25 cellular contexts compared by ENCODE assay signal in the genomic region with DNA sequence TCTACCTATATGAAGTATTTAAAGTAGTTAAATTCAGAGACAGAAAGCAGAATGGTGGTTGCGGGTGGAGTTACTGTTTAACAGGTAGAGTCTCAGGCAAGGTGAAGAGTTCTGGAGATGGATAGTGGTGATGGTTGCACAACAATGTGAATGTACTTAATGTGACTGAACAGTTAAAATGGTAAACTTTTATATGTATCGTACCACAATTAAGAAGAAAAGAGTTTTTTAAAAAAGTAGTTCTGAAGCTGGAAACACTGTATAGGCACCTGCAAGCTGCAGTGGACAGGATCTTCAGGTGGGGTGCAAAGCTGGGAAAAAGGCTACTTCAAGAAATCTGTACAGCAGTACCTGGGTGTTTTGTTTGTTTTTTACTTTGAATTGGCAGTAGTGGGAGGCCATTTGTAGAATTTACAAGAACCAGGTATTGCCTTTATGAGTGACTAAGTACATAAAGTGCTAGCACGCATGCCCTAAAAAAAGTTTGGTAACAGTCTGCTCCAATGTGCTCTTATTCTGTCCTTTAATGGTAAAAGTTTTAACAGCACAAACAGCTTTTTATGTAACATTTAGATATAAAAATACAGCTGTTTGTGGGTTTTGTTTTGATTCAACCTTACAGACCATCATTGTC. TPM values are rescaled to one million over a fixed set of nuclear protein-coding genes. Genes with fewer than 3 reads are reported as not detected.
A peak's percentile ranks its signal among the peaks of the same experiment; 100 is the strongest.
DNase-seq lines count a peak whose midpoint lies in the region; ATAC-seq and TF ChIP-seq lines count a peak whose summit lies in the region.
"Had no signal": no experiment of that assay in that cellular context is flagged by ENCODE, and none has a peak within 500 bp of the region (broad histone marks: within the 10 kb centered on the region; RNA-seq: fewer than 3 reads in every experiment).

No MANE protein-coding gene starts in this region.

- H3K27me3 Mint-ChIP-seq in CD4-positive, CD25-positive, alpha-beta regulatory T cell = no peaks in the 10 kb centered on the region
- no peaks in the 10 kb centered on the region for H3K27me3 Mint-ChIP-seq in CD4-positive, alpha-beta memory T cell
- H3K27me3 Mint-ChIP-seq: activated T-helper 17 cell treated with anti-CD3 and anti-CD28 coated beads, Interleukin-2, amount 50 U/mL, for 72 hours; T-helper 17 cell had no signal

- 44% methylated on average over 3 of the region's 3 CpGs for WGBS in prostate gland

- peaks cover 19% of the 10 kb centered on the region for H3K36me3 Mint-ChIP-seq in CD4-positive, CD25-positive, alpha-beta regulatory T cell
- H3K36me3 Mint-ChIP-seq in CD4-positive, alpha-beta memory T cell = peaks cover 0 to 8% of the 10 kb centered on the region in 2 donors

- intact Hi-C loops in prostate gland (cut with DNase I) = no loop called here
- intact Hi-C loops in CD4-positive, alpha-beta memory T cell (cut with micrococcal nuclease) = no loop called here

- H3K27me3 ChIP-seq in CD4-positive, CD25-positive, alpha-beta regulatory T cell (ENCODE audit: control insufficient read depth, insufficient read depth, low read length) = no peaks in the 10 kb centered on the region
- no peaks in the 10 kb centered on the region for H3K27me3 ChIP-seq in RWPE2 (ENCODE audit: insufficient read depth, poor library complexity, severe bottlenecking)
- no peaks in the 10 kb centered on the region for H3K27me3 ChIP-seq in foreskin keratinocyte
- no peaks in the 10 kb centered on the region for H3K27me3 ChIP-seq in prostate gland (replicated peaks; ENCODE audit: insufficient read depth)
- no peaks in the 10 kb centered on the region for H3K27me3 ChIP-seq in CD4-positive, alpha-beta memory T cell (ENCODE audit: insufficient read depth, low read length)
- H3K27me3 ChIP-seq: BLaER1 treated with 17β-estradiol and CSF1 and Interleukin-3, amounts not matched to agents 10 nM and 100 nM had no signal

- H3K4me3 ChIP-seq in CD4-positive, CD25-positive, alpha-beta regulatory T cell (ENCODE audit: low read depth, low read length) = no peak overlapping the region
- H3K4me3 ChIP-seq in RWPE2 (ENCODE audit: severe bottlenecking) (no peak overlapping the region), prostate gland (peak overlapping the region in 1 of 2 donors; percentile 7)
- H3K4me3 ChIP-seq in CD4-positive, alpha-beta memory T cell (ENCODE audit: low read length in 2 of 2) = no peak overlapping the region
- H3K4me3 ChIP-seq: BLaER1 treated with 17β-estradiol and CSF1 and Interleukin-3, amounts not matched to agents 10 nM and 100 nM; psoas muscle had no signal

- H3K27ac Mint-ChIP-seq in CD4-positive, CD25-positive, alpha-beta regulatory T cell = peak overlapping the region in 2 of 3 donors; percentile 3 to 44
- H3K27ac Mint-ChIP-seq in CD4-positive, alpha-beta memory T cell = peak overlapping the region in 2 of 7 donors; percentile 23 to 67
- H3K27ac Mint-ChIP-seq: activated naive CD4-positive, alpha-beta T cell treated with anti-CD3 and anti-CD28 coated beads, Interleukin-2, amount 50 U/mL, for 72 hours; activated T-helper 17 cell treated with anti-CD3 and anti-CD28 coated beads, Interleukin-2, amount 50 U/mL, for 72 hours; T-helper 17 cell had no signal

- H3K4me1 Mint-ChIP-seq in CD4-positive, CD25-positive, alpha-beta regulatory T cell = peaks cover 28 to 80% (median 50%) of the 10 kb centered on the region in 4 donors
- peaks cover 39 to 67% (median 54%) of the 10 kb centered on the region in 4 donors for H3K4me1 Mint-ChIP-seq in CD4-positive, alpha-beta memory T cell

- CTCF ChIA-PET in CD4-positive, alpha-beta memory T cell (lab: Charles Lee; ENCODE audit: partially characterized antibody) = no interaction called here

- no peak for ATAC-seq in CD4-positive, CD25-positive, alpha-beta regulatory T cell (ENCODE audit: low read depth in 2 of 2)
- ATAC-seq in RWPE2 (ENCODE audit: low read depth) (peak; percentile 63), foreskin keratinocyte (peak; percentile 13), GM21447 (IDR thresholded peaks at IDR 0.05; ENCODE audit: unreplicated experiment) (no peak), GM19397 (IDR thresholded peaks at IDR 0.05; ENCODE audit: unreplicated experiment) (no peak)
- ATAC-seq: activated naive CD4-positive, alpha-beta T cell treated with anti-CD3 and anti-CD28 coated beads, Interleukin-2, amount 50 U/mL, for 72 hours; activated T-helper 17 cell treated with anti-CD3 and anti-CD28 coated beads, Interleukin-2, amount 50 U/mL, for 72 hours; left cardiac atrium; psoas muscle; T-helper 17 cell had no signal

- H3K27ac ChIP-seq in CD4-positive, CD25-positive, alpha-beta regulatory T cell (ENCODE audit: insufficient read depth, low read length, poor library complexity, severe bottlenecking) = no peak overlapping the region
- H3K27ac ChIP-seq in RWPE2 (ENCODE audit: poor library complexity, severe bottlenecking) = peak overlapping the region; percentile 98
- peak overlapping the region; percentile 15 for H3K27ac ChIP-seq in foreskin keratinocyte
- peak overlapping the region; percentile 72 to 87 for H3K27ac ChIP-seq in prostate gland
- no peak overlapping the region for H3K27ac ChIP-seq in CD4-positive, alpha-beta memory T cell (ENCODE audit: low read depth, low read length)
- H3K27ac ChIP-seq: BLaER1 treated with 17β-estradiol and CSF1 and Interleukin-3, amounts not matched to agents 10 nM and 100 nM; psoas muscle; WERI-Rb-1 had no signal

- POLR2A ChIA-PET in CD4-positive, alpha-beta memory T cell (lab: Charles Lee; ENCODE audit: partially characterized antibody) = no interaction called here

- H3K4me1 ChIP-seq in CD4-positive, CD25-positive, alpha-beta regulatory T cell (ENCODE audit: control insufficient read depth, insufficient read depth, low read length, poor library complexity, severe bottlenecking) = peaks cover 7% of the 10 kb centered on the region
- peaks cover 61% of the 10 kb centered on the region for H3K4me1 ChIP-seq in RWPE2 (ENCODE audit: insufficient read depth, poor library complexity, severe bottlenecking)
- H3K4me1 ChIP-seq in foreskin keratinocyte = peaks cover 66% of the 10 kb centered on the region
- peaks cover 13% of the 10 kb centered on the region for H3K4me1 ChIP-seq in prostate gland (replicated peaks)
- H3K4me1 ChIP-seq in CD4-positive, alpha-beta memory T cell (ENCODE audit: insufficient read depth, low read length) = peaks cover 29% of the 10 kb centered on the region

- no peak for TF ChIP-seq POLR2A in prostate gland (IDR thresholded peaks at IDR 0.05)

- peaks cover 3% of the 10 kb centered on the region for H3K36me3 ChIP-seq in CD4-positive, CD25-positive, alpha-beta regulatory T cell (ENCODE audit: control insufficient read depth, insufficient read depth, low read length)
- peaks cover 11% of the 10 kb centered on the region for H3K36me3 ChIP-seq in RWPE2 (ENCODE audit: low read depth)
- no peaks in the 10 kb centered on the region for H3K36me3 ChIP-seq in prostate gland
- H3K36me3 ChIP-seq in CD4-positive, alpha-beta memory T cell (ENCODE audit: insufficient read depth, low read length) = no peaks in the 10 kb centered on the region

- DNase-seq in CD4-positive, CD25-positive, alpha-beta regulatory T cell = no peak
- no peak for DNase-seq in RWPE2 (ENCODE audit: low spot score)
- DNase-seq in foreskin keratinocyte = no peak
- DNase-seq in prostate gland (ENCODE audit: low spot score) = peak; percentile 58
- no peak for DNase-seq in CD4-positive, alpha-beta memory T cell
- no peak for DNase-seq in activated CD4-positive, CD25-positive, alpha-beta regulatory T cell treated with anti-CD3 and anti-CD28 coated beads, Interleukin-2, amount 50 U/mL, for 72 hours
- DNase-seq: effector memory CD4-positive, alpha-beta T cell; GOT3; left cardiac atrium; midbrain; MM.1S; NCI-H1436 treated with DMSO at 0.1 percent for 48 hours; NCI-H2171 treated with DMSO at 0.1 percent for 48 hours; NCI-H524 treated with DMSO at 0.1 percent for 48 hours; psoas muscle; stimulated activated CD4-positive, alpha-beta T cell treated with anti-CD3 and anti-CD28 coated beads, Interleukin-2, amount 100 ng/mL, for 24 hours; stimulated activated naive CD4-positive, alpha-beta T cell treated with Interleukin-2 at 50 U/mL for 16 hours; T-helper 17 cell; trophoblast cell; WERI-Rb-1 had no signal

- no peak for TF ChIP-seq CTCF in RWPE2 (IDR thresholded peaks at IDR 0.05; ENCODE audit: poor library complexity, severe bottlenecking)
- no peak for TF ChIP-seq CTCF in foreskin keratinocyte (conservative IDR thresholded peaks at IDR 0.05)
- no peak for TF ChIP-seq CTCF in prostate gland (IDR thresholded peaks at IDR 0.05)

- no peaks in the 10 kb centered on the region for H3K9me3 Mint-ChIP-seq in CD4-positive, CD25-positive, alpha-beta regulatory T cell
- H3K9me3 Mint-ChIP-seq in CD4-positive, alpha-beta memory T cell = no peaks in the 10 kb centered on the region
- H3K9me3 Mint-ChIP-seq: activated T-helper 17 cell treated with anti-CD3 and anti-CD28 coated beads, Interleukin-2, amount 50 U/mL, for 72 hours had no signal

- peak overlapping the region in 2 of 4 donors; percentile 2 to 30 for H3K4me3 Mint-ChIP-seq in CD4-positive, CD25-positive, alpha-beta regulatory T cell
- peak overlapping the region in 1 of 8 donors; percentile 42 for H3K4me3 Mint-ChIP-seq in CD4-positive, alpha-beta memory T cell
- H3K4me3 Mint-ChIP-seq: activated T-helper 17 cell treated with anti-CD3 and anti-CD28 coated beads, Interleukin-2, amount 50 U/mL, for 72 hours; T-helper 17 cell had no signal

- peaks cover 0 to 7% of the 10 kb centered on the region in 2 experiments for H3K9me3 ChIP-seq in CD4-positive, CD25-positive, alpha-beta regulatory T cell (ENCODE audit: control insufficient read depth in 2 of 2, low read length in 2 of 2)
- no peaks in the 10 kb centered on the region for H3K9me3 ChIP-seq in RWPE2 (ENCODE audit: severe bottlenecking)
- no peaks in the 10 kb centered on the region for H3K9me3 ChIP-seq in prostate gland
- H3K9me3 ChIP-seq in CD4-positive, alpha-beta memory T cell (ENCODE audit: control insufficient read depth in 1 of 2, low read length in 2 of 2) = no peaks in the 10 kb centered on the region
- H3K9me3 ChIP-seq: psoas muscle had no signal

RNA-seq across cellular contexts. Expression of gene REV1, which starts 17.4 kb away (rescaled TPM):
- 60.3 TPM for total RNA-seq in CD4-positive, CD25-positive, alpha-beta regulatory T cell
- polyA plus RNA-seq in CD4-positive, CD25-positive, alpha-beta regulatory T cell = 10 to 100 TPM; 12.4 to 18.6 (median 16.9) TPM
- total RNA-seq in foreskin keratinocyte = 30.2 and 31.9 TPM in 2 replicates
- polyA plus RNA-seq in foreskin keratinocyte = 7.1 and 9.1 TPM in 2 replicates
- total RNA-seq in prostate gland = 10 to 100 TPM; 49.5 to 63.5 TPM
- 10 to 100 TPM; 60.1 to 62.0 TPM for total RNA-seq in CD4-positive, alpha-beta memory T cell
- polyA plus RNA-seq in CD4-positive, alpha-beta memory T cell = 10 to 100 TPM; 17.0 to 22.3 TPM

Comparison
In these comparisons a context has a peak if more than half of its experiments do, and no peak if none do; other contexts are left out.
1. ATAC-seq: peak in RWPE2 (single experiment) and foreskin keratinocyte (single experiment); none in CD4-positive, CD25-positive, alpha-beta regulatory T cell (0 of 2), GM21447 (single experiment) and GM19397 (single experiment).
2. H3K27ac ChIP-seq: peak in RWPE2 (single experiment), foreskin keratinocyte (single experiment) and prostate gland (2 of 2); none in CD4-positive, CD25-positive, alpha-beta regulatory T cell (single experiment) and CD4-positive, alpha-beta memory T cell (single experiment).